ENCODE assay signal across 2 cellular contexts in the genomic region with DNA sequence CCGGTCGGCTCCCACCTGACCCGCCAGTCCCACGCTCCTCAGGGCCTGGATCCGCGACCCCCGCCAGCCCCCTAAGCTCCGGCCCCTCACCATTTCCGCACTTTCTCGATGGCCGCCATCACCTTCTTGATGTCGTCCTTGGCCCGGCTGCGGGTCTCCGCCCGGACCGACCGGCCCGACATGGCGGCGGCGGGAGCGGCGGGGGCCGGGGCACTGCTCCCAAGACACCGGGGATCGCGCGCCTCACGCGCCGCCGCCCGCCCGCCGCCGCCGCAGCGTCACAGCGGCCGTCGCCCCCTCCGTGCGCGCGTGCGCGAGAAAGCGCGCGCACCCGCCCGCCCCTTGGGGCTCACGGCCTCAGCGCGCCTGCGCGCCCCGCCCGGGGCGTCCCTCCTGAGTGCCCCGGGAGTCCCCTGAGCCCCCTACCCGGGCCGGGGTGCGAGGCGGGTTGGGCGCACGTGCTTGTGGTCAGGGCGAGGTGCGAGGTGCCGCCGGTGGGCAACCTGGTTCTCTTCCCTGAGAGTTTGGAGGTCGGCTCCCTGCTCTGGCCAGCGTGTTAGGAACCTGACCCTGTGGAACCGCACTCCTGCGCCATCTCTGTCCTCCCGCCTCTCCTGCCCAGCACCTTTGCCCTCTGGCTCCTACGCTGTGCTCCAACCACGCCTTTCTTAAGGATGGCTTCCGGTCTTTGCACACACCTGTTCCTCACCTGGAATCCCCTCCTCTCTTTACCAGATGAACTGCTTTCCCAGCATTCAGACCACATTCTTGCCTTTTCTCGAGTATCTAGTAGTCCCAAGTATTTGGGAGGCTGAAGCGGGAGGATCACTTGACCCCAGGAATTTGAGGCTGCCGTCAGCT.
TF ChIP-seq lines count a peak whose summit lies in the region.

A gene (minus strand): TSS at position 294 of the 861 bp plus-strand sequence. CDS start 112 bp downstream, at position 182.

TF ChIP-seq in HCT116, 20 proteins besides CTCF, POLR2A, EP300 and RAD21 (continued from another document):
- TF ChIP-seq TCF7L2 (IDR thresholded peaks at IDR 0.05; ENCODE audit: borderline replicate concordance, extremely low read depth, insufficient read depth, insufficient read length), result no peak
- TF ChIP-seq, protein P1, sequence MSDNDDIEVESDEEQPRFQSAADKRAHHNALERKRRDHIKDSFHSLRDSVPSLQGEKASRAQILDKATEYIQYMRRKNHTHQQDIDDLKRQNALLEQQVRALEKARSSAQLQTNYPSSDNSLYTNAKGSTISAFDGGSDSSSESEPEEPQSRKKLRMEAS (IDR thresholded peaks at IDR 0.05), result peak; percentile 96
- no peak for TF ChIP-seq JUND (IDR thresholded peaks at IDR 0.05)
- TF ChIP-seq, protein P2, sequence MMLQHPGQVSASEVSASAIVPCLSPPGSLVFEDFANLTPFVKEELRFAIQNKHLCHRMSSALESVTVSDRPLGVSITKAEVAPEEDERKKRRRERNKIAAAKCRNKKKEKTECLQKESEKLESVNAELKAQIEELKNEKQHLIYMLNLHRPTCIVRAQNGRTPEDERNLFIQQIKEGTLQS (IDR thresholded peaks at IDR 0.05), result no peak
- TF ChIP-seq CBX3 (IDR thresholded peaks at IDR 0.05; ENCODE audit: low read depth), result peak; percentile 62; the same call in 1 of the 2 replicates
- peak; percentile 34; the same call in 1 of the 2 replicates for TF ChIP-seq ZFX (IDR thresholded peaks at IDR 0.05)
- TF ChIP-seq EZH2phosphoT487 (IDR thresholded peaks at IDR 0.05; ENCODE audit: borderline replicate concordance), result no peak

TF ChIP-seq in GM12878, 131 proteins besides CTCF, POLR2A, EP300 and RAD21 (continued from another document and continues in another):
- TF ChIP-seq, protein P3, sequence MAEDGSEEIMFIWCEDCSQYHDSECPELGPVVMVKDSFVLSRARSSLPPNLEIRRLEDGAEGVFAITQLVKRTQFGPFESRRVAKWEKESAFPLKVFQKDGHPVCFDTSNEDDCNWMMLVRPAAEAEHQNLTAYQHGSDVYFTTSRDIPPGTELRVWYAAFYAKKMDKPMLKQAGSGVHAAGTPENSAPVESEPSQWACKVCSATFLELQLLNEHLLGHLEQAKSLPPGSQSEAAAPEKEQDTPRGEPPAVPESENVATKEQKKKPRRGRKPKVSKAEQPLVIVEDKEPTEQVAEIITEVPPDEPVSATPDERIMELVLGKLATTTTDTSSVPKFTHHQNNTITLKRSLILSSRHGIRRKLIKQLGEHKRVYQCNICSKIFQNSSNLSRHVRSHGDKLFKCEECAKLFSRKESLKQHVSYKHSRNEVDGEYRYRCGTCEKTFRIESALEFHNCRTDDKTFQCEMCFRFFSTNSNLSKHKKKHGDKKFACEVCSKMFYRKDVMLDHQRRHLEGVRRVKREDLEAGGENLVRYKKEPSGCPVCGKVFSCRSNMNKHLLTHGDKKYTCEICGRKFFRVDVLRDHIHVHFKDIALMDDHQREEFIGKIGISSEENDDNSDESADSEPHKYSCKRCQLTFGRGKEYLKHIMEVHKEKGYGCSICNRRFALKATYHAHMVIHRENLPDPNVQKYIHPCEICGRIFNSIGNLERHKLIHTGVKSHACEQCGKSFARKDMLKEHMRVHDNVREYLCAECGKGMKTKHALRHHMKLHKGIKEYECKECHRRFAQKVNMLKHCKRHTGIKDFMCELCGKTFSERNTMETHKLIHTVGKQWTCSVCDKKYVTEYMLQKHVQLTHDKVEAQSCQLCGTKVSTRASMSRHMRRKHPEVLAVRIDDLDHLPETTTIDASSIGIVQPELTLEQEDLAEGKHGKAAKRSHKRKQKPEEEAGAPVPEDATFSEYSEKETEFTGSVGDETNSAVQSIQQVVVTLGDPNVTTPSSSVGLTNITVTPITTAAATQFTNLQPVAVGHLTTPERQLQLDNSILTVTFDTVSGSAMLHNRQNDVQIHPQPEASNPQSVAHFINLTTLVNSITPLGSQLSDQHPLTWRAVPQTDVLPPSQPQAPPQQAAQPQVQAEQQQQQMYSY (CRISPR knock-in tag; IDR thresholded peaks at IDR 0.05), result no peak
- TF ChIP-seq NR2C1 (IDR thresholded peaks at IDR 0.05) (no peak), TCF12 (IDR thresholded peaks at IDR 0.05; ENCODE audit: low read depth, low read length) (0 out of 2 replicates have a peak, but pooled peaks have one; percentile 12), NFYA (IDR thresholded peaks at IDR 0.05; ENCODE audit: borderline replicate concordance, low read depth, low read length) (no peak), RUNX3 (IDR thresholded peaks at IDR 0.05; ENCODE audit: low read length) (peak; percentile 71), KDM1A (IDR thresholded peaks at IDR 0.05; ENCODE audit: borderline replicate concordance) (no peak), CHD1 (IDR thresholded peaks at IDR 0.05; ENCODE audit: low read depth, low read length) (no peak), KLF5 (IDR thresholded peaks at IDR 0.05; ENCODE audit: partially characterized antibody) (no peak), KAT2A (conservative IDR thresholded peaks at IDR 0.05; ENCODE audit: control insufficient read depth, low read depth, low read length) (no peak), HCFC1 (IDR thresholded peaks at IDR 0.05; ENCODE audit: low read length) (no peak), CHD4 (IDR thresholded peaks at IDR 0.05) (no peak), MEF2B (IDR thresholded peaks at IDR 0.05; ENCODE audit: partially characterized antibody, poor library complexity, severe bottlenecking) (peak; percentile 71), MYC (IDR thresholded peaks at IDR 0.05; ENCODE audit: insufficient read depth, insufficient read length, insufficient replicate concordance, low read length, severe bottlenecking) (no peak), STAT1 (conservative IDR thresholded peaks at IDR 0.05) (0 out of 2 replicates have a peak, but pooled peaks have one; percentile 43), MEF2A (IDR thresholded peaks at IDR 0.05; ENCODE audit: insufficient read depth, low read depth, low read length) (no peak), BACH1 (IDR thresholded peaks at IDR 0.05; ENCODE audit: borderline replicate concordance) (peak; percentile 55), MTA2 (IDR thresholded peaks at IDR 0.05; ENCODE audit: low read depth) (no peak), GATAD2B (conservative IDR thresholded peaks at IDR 0.05; ENCODE audit: low read depth) (peak; percentile 75), NR2F1 (conservative IDR thresholded peaks at IDR 0.05) (peak; percentile 84), IKZF1 (conservative IDR thresholded peaks at IDR 0.05) (peak; percentile 87), RCOR1 (conservative IDR thresholded peaks at IDR 0.05; ENCODE audit: low read depth, low read length) (no peak)
- TF ChIP-seq, protein P4, sequence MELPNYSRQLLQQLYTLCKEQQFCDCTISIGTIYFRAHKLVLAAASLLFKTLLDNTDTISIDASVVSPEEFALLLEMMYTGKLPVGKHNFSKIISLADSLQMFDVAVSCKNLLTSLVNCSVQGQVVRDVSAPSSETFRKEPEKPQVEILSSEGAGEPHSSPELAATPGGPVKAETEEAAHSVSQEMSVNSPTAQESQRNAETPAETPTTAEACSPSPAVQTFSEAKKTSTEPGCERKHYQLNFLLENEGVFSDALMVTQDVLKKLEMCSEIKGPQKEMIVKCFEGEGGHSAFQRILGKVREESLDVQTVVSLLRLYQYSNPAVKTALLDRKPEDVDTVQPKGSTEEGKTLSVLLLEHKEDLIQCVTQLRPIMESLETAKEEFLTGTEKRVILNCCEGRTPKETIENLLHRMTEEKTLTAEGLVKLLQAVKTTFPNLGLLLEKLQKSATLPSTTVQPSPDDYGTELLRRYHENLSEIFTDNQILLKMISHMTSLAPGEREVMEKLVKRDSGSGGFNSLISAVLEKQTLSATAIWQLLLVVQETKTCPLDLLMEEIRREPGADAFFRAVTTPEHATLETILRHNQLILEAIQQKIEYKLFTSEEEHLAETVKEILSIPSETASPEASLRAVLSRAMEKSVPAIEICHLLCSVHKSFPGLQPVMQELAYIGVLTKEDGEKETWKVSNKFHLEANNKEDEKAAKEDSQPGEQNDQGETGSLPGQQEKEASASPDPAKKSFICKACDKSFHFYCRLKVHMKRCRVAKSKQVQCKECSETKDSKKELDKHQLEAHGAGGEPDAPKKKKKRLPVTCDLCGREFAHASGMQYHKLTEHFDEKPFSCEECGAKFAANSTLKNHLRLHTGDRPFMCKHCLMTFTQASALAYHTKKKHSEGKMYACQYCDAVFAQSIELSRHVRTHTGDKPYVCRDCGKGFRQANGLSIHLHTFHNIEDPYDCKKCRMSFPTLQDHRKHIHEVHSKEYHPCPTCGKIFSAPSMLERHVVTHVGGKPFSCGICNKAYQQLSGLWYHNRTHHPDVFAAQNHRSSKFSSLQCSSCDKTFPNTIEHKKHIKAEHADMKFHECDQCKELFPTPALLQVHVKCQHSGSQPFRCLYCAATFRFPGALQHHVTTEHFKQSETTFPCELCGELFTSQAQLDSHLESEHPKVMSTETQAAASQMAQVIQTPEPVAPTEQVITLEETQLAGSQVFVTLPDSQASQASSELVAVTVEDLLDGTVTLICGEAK (IDR thresholded peaks at IDR 0.05; ENCODE audit: borderline replicate concordance), result peak; percentile 34; the same call in 1 of the 2 replicates
- TF ChIP-seq, protein P5, sequence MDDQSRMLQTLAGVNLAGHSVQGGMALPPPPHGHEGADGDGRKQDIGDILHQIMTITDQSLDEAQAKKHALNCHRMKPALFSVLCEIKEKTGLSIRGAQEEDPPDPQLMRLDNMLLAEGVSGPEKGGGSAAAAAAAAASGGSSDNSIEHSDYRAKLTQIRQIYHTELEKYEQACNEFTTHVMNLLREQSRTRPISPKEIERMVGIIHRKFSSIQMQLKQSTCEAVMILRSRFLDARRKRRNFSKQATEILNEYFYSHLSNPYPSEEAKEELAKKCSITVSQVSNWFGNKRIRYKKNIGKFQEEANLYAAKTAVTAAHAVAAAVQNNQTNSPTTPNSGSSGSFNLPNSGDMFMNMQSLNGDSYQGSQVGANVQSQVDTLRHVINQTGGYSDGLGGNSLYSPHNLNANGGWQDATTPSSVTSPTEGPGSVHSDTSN (IDR thresholded peaks at IDR 0.05; ENCODE audit: insufficient replicate concordance, low read depth, low read length), result no peak
- TF ChIP-seq, protein P6, sequence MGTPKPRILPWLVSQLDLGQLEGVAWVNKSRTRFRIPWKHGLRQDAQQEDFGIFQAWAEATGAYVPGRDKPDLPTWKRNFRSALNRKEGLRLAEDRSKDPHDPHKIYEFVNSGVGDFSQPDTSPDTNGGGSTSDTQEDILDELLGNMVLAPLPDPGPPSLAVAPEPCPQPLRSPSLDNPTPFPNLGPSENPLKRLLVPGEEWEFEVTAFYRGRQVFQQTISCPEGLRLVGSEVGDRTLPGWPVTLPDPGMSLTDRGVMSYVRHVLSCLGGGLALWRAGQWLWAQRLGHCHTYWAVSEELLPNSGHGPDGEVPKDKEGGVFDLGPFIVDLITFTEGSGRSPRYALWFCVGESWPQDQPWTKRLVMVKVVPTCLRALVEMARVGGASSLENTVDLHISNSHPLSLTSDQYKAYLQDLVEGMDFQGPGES (IDR thresholded peaks at IDR 0.05), result no peak
- TF ChIP-seq, protein P7, sequence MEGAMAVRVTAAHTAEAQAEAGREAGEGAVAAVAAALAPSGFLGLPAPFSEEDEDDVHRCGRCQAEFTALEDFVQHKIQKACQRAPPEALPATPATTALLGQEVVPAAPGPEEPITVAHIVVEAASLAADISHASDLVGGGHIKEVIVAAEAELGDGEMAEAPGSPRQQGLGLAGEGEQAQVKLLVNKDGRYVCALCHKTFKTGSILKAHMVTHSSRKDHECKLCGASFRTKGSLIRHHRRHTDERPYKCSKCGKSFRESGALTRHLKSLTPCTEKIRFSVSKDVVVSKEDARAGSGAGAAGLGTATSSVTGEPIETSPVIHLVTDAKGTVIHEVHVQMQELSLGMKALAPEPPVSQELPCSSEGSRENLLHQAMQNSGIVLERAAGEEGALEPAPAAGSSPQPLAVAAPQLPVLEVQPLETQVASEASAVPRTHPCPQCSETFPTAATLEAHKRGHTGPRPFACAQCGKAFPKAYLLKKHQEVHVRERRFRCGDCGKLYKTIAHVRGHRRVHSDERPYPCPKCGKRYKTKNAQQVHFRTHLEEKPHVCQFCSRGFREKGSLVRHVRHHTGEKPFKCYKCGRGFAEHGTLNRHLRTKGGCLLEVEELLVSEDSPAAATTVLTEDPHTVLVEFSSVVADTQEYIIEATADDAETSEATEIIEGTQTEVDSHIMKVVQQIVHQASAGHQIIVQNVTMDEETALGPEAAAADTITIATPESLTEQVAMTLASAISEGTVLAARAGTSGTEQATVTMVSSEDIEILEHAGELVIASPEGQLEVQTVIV (IDR thresholded peaks at IDR 0.05; ENCODE audit: borderline replicate concordance, partially characterized antibody), result peak; percentile 20
- TF ChIP-seq, protein P8, sequence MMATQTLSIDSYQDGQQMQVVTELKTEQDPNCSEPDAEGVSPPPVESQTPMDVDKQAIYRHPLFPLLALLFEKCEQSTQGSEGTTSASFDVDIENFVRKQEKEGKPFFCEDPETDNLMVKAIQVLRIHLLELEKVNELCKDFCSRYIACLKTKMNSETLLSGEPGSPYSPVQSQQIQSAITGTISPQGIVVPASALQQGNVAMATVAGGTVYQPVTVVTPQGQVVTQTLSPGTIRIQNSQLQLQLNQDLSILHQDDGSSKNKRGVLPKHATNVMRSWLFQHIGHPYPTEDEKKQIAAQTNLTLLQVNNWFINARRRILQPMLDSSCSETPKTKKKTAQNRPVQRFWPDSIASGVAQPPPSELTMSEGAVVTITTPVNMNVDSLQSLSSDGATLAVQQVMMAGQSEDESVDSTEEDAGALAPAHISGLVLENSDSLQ (IDR thresholded peaks at IDR 0.05), result peak; percentile 62
- TF ChIP-seq, protein P9, sequence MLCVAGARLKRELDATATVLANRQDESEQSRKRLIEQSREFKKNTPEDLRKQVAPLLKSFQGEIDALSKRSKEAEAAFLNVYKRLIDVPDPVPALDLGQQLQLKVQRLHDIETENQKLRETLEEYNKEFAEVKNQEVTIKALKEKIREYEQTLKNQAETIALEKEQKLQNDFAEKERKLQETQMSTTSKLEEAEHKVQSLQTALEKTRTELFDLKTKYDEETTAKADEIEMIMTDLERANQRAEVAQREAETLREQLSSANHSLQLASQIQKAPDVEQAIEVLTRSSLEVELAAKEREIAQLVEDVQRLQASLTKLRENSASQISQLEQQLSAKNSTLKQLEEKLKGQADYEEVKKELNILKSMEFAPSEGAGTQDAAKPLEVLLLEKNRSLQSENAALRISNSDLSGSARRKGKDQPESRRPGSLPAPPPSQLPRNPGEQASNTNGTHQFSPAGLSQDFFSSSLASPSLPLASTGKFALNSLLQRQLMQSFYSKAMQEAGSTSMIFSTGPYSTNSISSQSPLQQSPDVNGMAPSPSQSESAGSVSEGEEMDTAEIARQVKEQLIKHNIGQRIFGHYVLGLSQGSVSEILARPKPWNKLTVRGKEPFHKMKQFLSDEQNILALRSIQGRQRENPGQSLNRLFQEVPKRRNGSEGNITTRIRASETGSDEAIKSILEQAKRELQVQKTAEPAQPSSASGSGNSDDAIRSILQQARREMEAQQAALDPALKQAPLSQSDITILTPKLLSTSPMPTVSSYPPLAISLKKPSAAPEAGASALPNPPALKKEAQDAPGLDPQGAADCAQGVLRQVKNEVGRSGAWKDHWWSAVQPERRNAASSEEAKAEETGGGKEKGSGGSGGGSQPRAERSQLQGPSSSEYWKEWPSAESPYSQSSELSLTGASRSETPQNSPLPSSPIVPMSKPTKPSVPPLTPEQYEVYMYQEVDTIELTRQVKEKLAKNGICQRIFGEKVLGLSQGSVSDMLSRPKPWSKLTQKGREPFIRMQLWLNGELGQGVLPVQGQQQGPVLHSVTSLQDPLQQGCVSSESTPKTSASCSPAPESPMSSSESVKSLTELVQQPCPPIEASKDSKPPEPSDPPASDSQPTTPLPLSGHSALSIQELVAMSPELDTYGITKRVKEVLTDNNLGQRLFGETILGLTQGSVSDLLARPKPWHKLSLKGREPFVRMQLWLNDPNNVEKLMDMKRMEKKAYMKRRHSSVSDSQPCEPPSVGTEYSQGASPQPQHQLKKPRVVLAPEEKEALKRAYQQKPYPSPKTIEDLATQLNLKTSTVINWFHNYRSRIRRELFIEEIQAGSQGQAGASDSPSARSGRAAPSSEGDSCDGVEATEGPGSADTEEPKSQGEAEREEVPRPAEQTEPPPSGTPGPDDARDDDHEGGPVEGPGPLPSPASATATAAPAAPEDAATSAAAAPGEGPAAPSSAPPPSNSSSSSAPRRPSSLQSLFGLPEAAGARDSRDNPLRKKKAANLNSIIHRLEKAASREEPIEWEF (IDR thresholded peaks at IDR 0.05; ENCODE audit: insufficient replicate concordance, low read depth, low read length), result no peak
